In genomic region chr6:150029749-150030148, GRCh38 we compare ENCODE assay signal across 25 cellular contexts. TPM values are rescaled to one million over a fixed set of nuclear protein-coding genes. Genes with fewer than 3 reads are reported as not detected.
DNase-seq lines count a peak whose midpoint lies in the region; ATAC-seq and TF ChIP-seq lines count a peak whose summit lies in the region.
"Had no signal": no experiment of that assay in that cellular context is flagged by ENCODE, and none has a peak within 500 bp of the region (broad histone marks: within the 10 kb centered on the region; RNA-seq: fewer than 3 reads in every experiment).

No MANE protein-coding gene starts in this region.

- no peaks in the 10 kb centered on the region for H3K36me3 ChIP-seq in OCI-LY7 (ENCODE audit: insufficient read depth, low read length)
- no peaks in the 10 kb centered on the region for H3K36me3 ChIP-seq in BE2C
- H3K36me3 ChIP-seq: ascending aorta, suprapubic skin, uterus had no signal

- no peaks in the 10 kb centered on the region for H3K9me3 ChIP-seq in OCI-LY7 (ENCODE audit: low read length)
- H3K9me3 ChIP-seq in BE2C: no peaks in the 10 kb centered on the region
- H3K9me3 ChIP-seq: ascending aorta, mucosa of descending colon, suprapubic skin, uterus had no signal

- peak overlapping the region; percentile 14; the same call in 1 of the 2 replicates for H3K4me2 ChIP-seq in OCI-LY7 (ENCODE audit: low read length)

- CTCF ChIA-PET in OCI-LY7 (lab: Charles Lee; ENCODE audit: unreplicated experiment): no interaction called here

- BruUV-seq in OCI-LY7 (replicated peaks; lab: Mats Ljungman, UMichigan): no TSS peak

- H3K9me2 ChIP-seq in OCI-LY7 (ENCODE audit: insufficient read depth, low read length): no peaks in the 10 kb centered on the region

- in situ Hi-C loops in GM13977 (cut with MboI; ENCODE audit: low pct_unique_long_range_greater_than_20kb, low sequenced_read_pairs, unreplicated experiment): no loop called here

- peaks cover 53% of the 10 kb centered on the region for H3K27me3 ChIP-seq in BE2C

- H3K4me3 ChIP-seq in OCI-LY7 (ENCODE audit: low read depth, low read length, poor library complexity, severe bottlenecking) (no peak overlapping the region), BE2C (ENCODE audit: low read depth, low read length) (no peak overlapping the region)
- H3K4me3 ChIP-seq: ascending aorta, dorsolateral prefrontal cortex, mucosa of descending colon, suprapubic skin, uterus had no signal

- H2AFZ ChIP-seq in OCI-LY7 (ENCODE audit: low read length): no peak overlapping the region

- DNase-seq in OCI-LY7 (ENCODE audit: low spot score) (peak; percentile 52), mesenteric fat pad (ENCODE audit: low spot score) (peak; percentile 33), GM13977 (ENCODE audit: low spot score) (no peak), BE2C (no peak)
- DNase-seq: CD4-positive, CD25-positive, alpha-beta regulatory T cell; DMS153; dorsolateral prefrontal cortex; GF-D8; mucosa of descending colon; NCI-H1092 treated with DMSO at 0.1 percent for 48 hours; NCI-H2029; NCI-H226; NCI-H82; uterus had no signal

- intact Hi-C loops in OCI-LY7 (cut with micrococcal nuclease; ENCODE audit: unreplicated experiment): loop anchor here (2.0 kb wide), 1 partner anchor 25 kb away; no protein-coding TSS in a partner anchor

- no peaks in the 10 kb centered on the region; the same call in 1 of the 2 replicates for H4K20me1 ChIP-seq in OCI-LY7 (ENCODE audit: insufficient read depth, low read length)

- POLR2A ChIA-PET in OCI-LY7 (lab: Charles Lee): interaction anchor here (0.6 kb wide), 1 partner anchor 151 kb away, joined by 6 read pairs; no protein-coding TSS in a partner anchor

- TF ChIP-seq CTCF in OCI-LY7 (conservative IDR thresholded peaks at IDR 0.05; ENCODE audit: low read length) (no peak), GM13977 (IDR thresholded peaks at IDR 0.05; ENCODE audit: extremely low read depth, insufficient read depth, missing control alignments) (no peak), BE2C (IDR thresholded peaks at IDR 0.05; ENCODE audit: low read depth, low read length) (no peak)

- H3K27ac ChIP-seq in OCI-LY7 (ENCODE audit: low read depth, low read length, poor library complexity, severe bottlenecking): no peak overlapping the region
- H3K27ac ChIP-seq: ascending aorta, dorsolateral prefrontal cortex, suprapubic skin, uterus had no signal

- no peaks in the 10 kb centered on the region for H3K79me2 ChIP-seq in OCI-LY7 (ENCODE audit: insufficient read depth, low read depth, low read length)

- H3K4me1 ChIP-seq in OCI-LY7 (ENCODE audit: insufficient read depth, low read length, poor library complexity, severe bottlenecking): peaks cover 12% of the 10 kb centered on the region
- H3K4me1 ChIP-seq in BE2C: no peaks in the 10 kb centered on the region

- ATAC-seq in GM18868 (IDR thresholded peaks at IDR 0.05; ENCODE audit: unreplicated experiment) (peak; percentile 82), HG02610 (IDR thresholded peaks at IDR 0.05; ENCODE audit: unreplicated experiment) (peak; percentile 50), HG03432 (IDR thresholded peaks at IDR 0.05; ENCODE audit: unreplicated experiment) (no peak), HG03521 (IDR thresholded peaks at IDR 0.05; ENCODE audit: unreplicated experiment) (no peak)
- ATAC-seq: mucosa of descending colon had no signal

RNA-seq across cellular contexts. Expression of gene RAET1L, which starts 4.4 kb away (rescaled TPM):
- not detected in 2 replicates for total RNA-seq in OCI-LY7 (2014; rRNA removed; shearing (Covaris generic))
- total RNA-seq in OCI-LY7 (2022) (not detected in 2 replicates), mesenteric fat pad (not detected)
- polyA plus RNA-seq in BE2C (2012; ENCODE audit: insufficient read depth, insufficient read length, low read depth): not detected
- total RNA-seq: ascending aorta; CD4-positive, CD25-positive, alpha-beta regulatory T cell; dorsolateral prefrontal cortex; H1; liver; mucosa of descending colon; neural crest cell; T-cell; uterus had no signal
- polyA plus RNA-seq: AG04450; CD4-positive, CD25-positive, alpha-beta regulatory T cell; H1; liver had no signal

RNA-seq across cellular contexts. Expression of gene ULBP3, which starts 39.2 kb away (rescaled TPM):
- total RNA-seq in OCI-LY7 (2014; rRNA removed; shearing (Covaris generic)): 3.5 and 4.5 TPM in 2 replicates
- total RNA-seq in OCI-LY7 (2022) (4.1 and 4.3 TPM in 2 replicates), mesenteric fat pad (3.0 TPM)
- polyA plus RNA-seq in BE2C (2012; ENCODE audit: insufficient read depth, insufficient read length, low read depth): 1.2 TPM

Comparison
In these comparisons a context has a peak if more than half of its experiments do, and no peak if none do; other contexts are left out.
1. ATAC-seq: peak in GM18868 (single experiment) and HG02610 (single experiment); none in HG03432 (single experiment) and HG03521 (single experiment).
2. DNase-seq: peak in OCI-LY7 (single experiment) and mesenteric fat pad (single experiment); none in GM13977 (single experiment) and BE2C (single experiment).